8 cellular contexts compared by ENCODE assay signal in genomic region chr5:10353241-10354047, GRCh38. TPM values are rescaled to one million over a fixed set of nuclear protein-coding genes. Genes with fewer than 3 reads are reported as not detected.
A peak's percentile ranks its signal among the peaks of the same experiment; 100 is the strongest.
DNase-seq lines count a peak whose midpoint lies in the region; ATAC-seq and TF ChIP-seq lines count a peak whose summit lies in the region.

MARCHF6 (plus strand) TSS chr5:10353695; CDS start chr5:10353899, 204 bp downstream.

- TSS peak; percentile 95 for BruUV-seq in PC-3 (replicated peaks; lab: Mats Ljungman, UMichigan)

- intact Hi-C loops in PC-3 (cut with micrococcal nuclease): loop anchor here (1.0 kb wide), 2 partner anchors 43 to 103 kb away; partner anchors contain the start of gene CCT5

- peak within 1 kb of the TSS; percentile 73 for H2AFZ ChIP-seq in PC-3 (ENCODE audit: low read length)

- peak within 1 kb of the TSS; percentile 94 for H3K4me2 ChIP-seq in PC-3 (ENCODE audit: low read length)

- TF ChIP-seq RAD21 in Ishikawa (IDR thresholded peaks at IDR 0.05; ENCODE audit: low read depth): no peak

- H3K79me2 ChIP-seq in PC-3 (ENCODE audit: low read length): peaks cover 63% of the 10 kb centered on the region

- H3K4me3 ChIP-seq in PC-3 (ENCODE audit: low read length): peak within 1 kb of the TSS; percentile 92
- peak within 1 kb of the TSS; percentile 70 for H3K4me3 ChIP-seq in epithelial cell of proximal tubule (ENCODE audit: low read depth, low read length)

- no peaks in the 10 kb centered on the region for H3K9me3 ChIP-seq in PC-3 (ENCODE audit: low read length)

- peak within 1 kb of the TSS; percentile 92 for H3K9ac ChIP-seq in PC-3 (ENCODE audit: low read length)

- peak within 1 kb of the TSS; percentile 84 for H3K27ac ChIP-seq in PC-3 (ENCODE audit: low read length)

- no peak for TF ChIP-seq CTCF in PC-3 (conservative IDR thresholded peaks at IDR 0.05; ENCODE audit: low read depth, low read length)
- no peak for TF ChIP-seq CTCF in epithelial cell of proximal tubule (conservative IDR thresholded peaks at IDR 0.05; ENCODE audit: low read depth, low read length)

- H3F3A ChIP-seq in PC-3 (ENCODE audit: low read length, unreplicated experiment): peaks cover 5% of the 10 kb centered on the region

- TF ChIP-seq EP300 in Ishikawa (IDR thresholded peaks at IDR 0.05; ENCODE audit: borderline replicate concordance): no peak

- POLR2A ChIA-PET in PC-3 (lab: Charles Lee; ENCODE audit: unreplicated experiment): interaction anchor here (0.5 to 1.2 kb wide), 6 partner anchors 13 to 102 kb away, joined by 3 to 5 read pairs (median 4); no protein-coding TSS in a partner anchor

- CTCF ChIA-PET in PC-3 (lab: Charles Lee): interaction anchor here (1.6 kb wide), 1 partner anchor 69 kb away, joined by 11 read pairs; no protein-coding TSS in a partner anchor

- H3K36me3 ChIP-seq in PC-3 (ENCODE audit: low read depth, low read length): no peaks in the 10 kb centered on the region

- DNase-seq in DMS 273 treated with DMSO at 0.1 percent for 48 hours (lab: John Stamatoyannopoulos, UW): peak; percentile 71
- DNase-seq in PC-3: peak; percentile 99
- peak; percentile 95 for DNase-seq in activated T-cell treated with anti-CD3 and anti-CD28 coated beads for 48 hours (ENCODE audit: low read depth)
- DNase-seq in epithelial cell of proximal tubule (ENCODE audit: low read depth): no peak
- DNase-seq in mucosa of gallbladder (ENCODE audit: low spot score): peak; percentile 95
- DNase-seq in stimulated activated CD8-positive, alpha-beta memory T cell treated with anti-CD3 and anti-CD28 coated beads, Interleukin-4, amount 100 ng/mL, for 24 hours (ENCODE audit: low read depth): peak; percentile 93

- H3K27me3 ChIP-seq in PC-3 (ENCODE audit: low read length): no peaks in the 10 kb centered on the region

- peaks cover 40% of the 10 kb centered on the region for H4K20me1 ChIP-seq in PC-3 (ENCODE audit: low read length)

- ATAC-seq in GM21576 (IDR thresholded peaks at IDR 0.05; ENCODE audit: unreplicated experiment) (peak; percentile 81), PC-3 (peak; percentile 83)

- H3K4me1 ChIP-seq in PC-3 (ENCODE audit: insufficient read depth, low read length): peaks cover 26% of the 10 kb centered on the region

- H3K9me2 ChIP-seq in PC-3 (replicated peaks; ENCODE audit: low read length): no peaks in the 10 kb centered on the region

TF ChIP-seq in Ishikawa, 13 proteins besides CTCF, POLR2A, EP300 and RAD21:
- TF ChIP-seq TCF12 (IDR thresholded peaks at IDR 0.05; ENCODE audit: low read depth): peak; percentile 68
- TF ChIP-seq REST (IDR thresholded peaks at IDR 0.05; ENCODE audit: low read depth): no peak
- no peak for TF ChIP-seq NFIC (IDR thresholded peaks at IDR 0.05)
- TF ChIP-seq CEBPB (IDR thresholded peaks at IDR 0.05): no peak
- peak; percentile 35; the same call in 1 of the 2 replicates for TF ChIP-seq EGR1 (IDR thresholded peaks at IDR 0.05)
- TF ChIP-seq MAX (IDR thresholded peaks at IDR 0.05): peak; percentile 93
- no peak for TF ChIP-seq FOXM1 (IDR thresholded peaks at IDR 0.05; ENCODE audit: borderline replicate concordance, low read depth)
- no peak for TF ChIP-seq USF1 (IDR thresholded peaks at IDR 0.05)
- peak; percentile 97 for TF ChIP-seq TAF1 (IDR thresholded peaks at IDR 0.05; ENCODE audit: low read depth)
- peak; percentile 53 for TF ChIP-seq CREB1 (IDR thresholded peaks at IDR 0.05; ENCODE audit: low read depth)
- no peak for TF ChIP-seq ZBTB7A (IDR thresholded peaks at IDR 0.05; ENCODE audit: low read depth)
- TF ChIP-seq TEAD4 (IDR thresholded peaks at IDR 0.05): no peak
- TF ChIP-seq YY1 (IDR thresholded peaks at IDR 0.05; ENCODE audit: low read depth): peak; percentile 90

RNA-seq across cellular contexts. Expression of gene MARCHF6, which starts in this region (rescaled TPM):
- total RNA-seq in PC-3 (2014; rRNA removed) (140 TPM in 2 replicates), epithelial cell of proximal tubule (13.7 and 27.0 TPM in 2 replicates), mucosa of gallbladder (163 TPM)
